In genomic region chr1:26288311-26288941, GRCh38 we compare ENCODE assay signal across 9 cellular contexts.
DNase-seq lines count a peak whose midpoint lies in the region; ATAC-seq and TF ChIP-seq lines count a peak whose summit lies in the region.
"Had no signal": no experiment of that assay in that cellular context is flagged by ENCODE, and none has a peak within 500 bp of the region (broad histone marks: within the 10 kb centered on the region; RNA-seq: fewer than 3 reads in every experiment).

No MANE protein-coding gene starts in this region.

- no peak for TF ChIP-seq CTCF in epithelial cell of esophagus (IDR thresholded peaks at IDR 0.05; ENCODE audit: insufficient read depth, low read depth, low read length, missing control alignments)

- in situ Hi-C loops in KBM-7 (cut with MboI; ENCODE audit: low pct_unique_long_range_greater_than_20kb, low sequenced_read_pairs), result no loop called here

- peak; percentile 68 for DNase-seq in KBM-7
- peak; percentile 74 for DNase-seq in activated CD4-positive, alpha-beta T cell treated with anti-CD3 and anti-CD28 coated beads for 4 hours
- peak; percentile 64 for DNase-seq in epithelial cell of esophagus (ENCODE audit: low read depth)
- DNase-seq in stimulated activated CD8-positive, alpha-beta memory T cell treated with anti-CD3 and anti-CD28 coated beads, Interleukin-4, amount 100 ng/mL, for 24 hours (ENCODE audit: low read depth), result peak; percentile 54
- no peak for DNase-seq in HCEC 1CT
- DNase-seq in NCI-H510A (lab: John Stamatoyannopoulos, UW), result no peak

- no peak overlapping the region for H3K4me3 ChIP-seq in epithelial cell of esophagus (ENCODE audit: low read length)

- ATAC-seq in GM19463 (IDR thresholded peaks at IDR 0.05; ENCODE audit: unreplicated experiment) (no peak), GM19023 (IDR thresholded peaks at IDR 0.05; ENCODE audit: unreplicated experiment) (no peak)
- ATAC-seq: HCT116 had no signal

Comparison
In these comparisons a context has a peak if more than half of its experiments do, and no peak if none do; other contexts are left out.
1. DNase-seq: peak in KBM-7 (single experiment), activated CD4-positive, alpha-beta T cell treated with anti-CD3 and anti-CD28 coated beads for 4 hours (2 of 2), epithelial cell of esophagus (single experiment) and stimulated activated CD8-positive, alpha-beta memory T cell treated with anti-CD3 and anti-CD28 coated beads, Interleukin-4, amount 100 ng/mL, for 24 hours (single experiment); none in HCEC 1CT (single experiment) and NCI-H510A (single experiment).